8 cellular contexts compared by ENCODE assay signal in genomic region chr19:49056101-49056901, GRCh38. TPM values are rescaled to one million over a fixed set of nuclear protein-coding genes. Genes with fewer than 3 reads are reported as not detected.
A peak's percentile ranks its signal among the peaks of the same experiment; 100 is the strongest.
DNase-seq lines count a peak whose midpoint lies in the region; ATAC-seq and TF ChIP-seq lines count a peak whose summit lies in the region.

No MANE protein-coding gene starts in this region.

- H3K4me3 ChIP-seq in astrocyte of the spinal cord (ENCODE audit: low read depth, low read length) (peak overlapping the region; percentile 53), iPS-18a (ENCODE audit: low read length) (peak overlapping the region; percentile 38), skeletal muscle satellite cell (ENCODE audit: low read length) (peak overlapping the region; percentile 77)

- peaks cover 10% of the 10 kb centered on the region for H3K4me1 ChIP-seq in iPS-18a (ENCODE audit: control insufficient read depth, low read depth, low read length)
- peaks cover 16% of the 10 kb centered on the region for H3K4me1 ChIP-seq in skeletal muscle satellite cell (ENCODE audit: control insufficient read depth, insufficient read depth, low read length)

- peaks cover 32% of the 10 kb centered on the region for H3K27me3 ChIP-seq in CD4-positive, alpha-beta T cell (ENCODE audit: control insufficient read depth, insufficient read depth, low read length)
- H3K27me3 ChIP-seq in iPS-18a (ENCODE audit: control insufficient read depth, insufficient read depth, low read length), result peaks cover 53% of the 10 kb centered on the region
- no peaks in the 10 kb centered on the region for H3K27me3 ChIP-seq in skeletal muscle satellite cell (ENCODE audit: control insufficient read depth, insufficient read depth, low read length)

- peak; percentile 39 for TF ChIP-seq CTCF in CD4-positive, alpha-beta T cell (IDR thresholded peaks at IDR 0.05)
- peak; percentile 39 for TF ChIP-seq CTCF in astrocyte of the spinal cord (IDR thresholded peaks at IDR 0.05; ENCODE audit: low read depth, low read length)

- CTCF ChIA-PET in CD4-positive, alpha-beta T cell (lab: Charles Lee), result interaction anchor here (0.5 to 2.3 kb wide), 5 partner anchors 37 to 574 kb away, joined by 3 to 8 read pairs (median 3); partner anchors contain the start of gene LIN7B

- POLR2A ChIA-PET in CD4-positive, alpha-beta T cell (lab: Charles Lee), result interaction anchor here (0.8 to 2.1 kb wide), 3 partner anchors 15 to 63 kb away, joined by 3 to 4 read pairs (median 3); partner anchors contain the start of genes LIN7B and RUVBL2

- H3K4me3 Mint-ChIP-seq in CD4-positive, alpha-beta T cell, result peak overlapping the region; percentile 89

- DNase-seq in CD4-positive, alpha-beta T cell, result peak in 7 of 10 experiments; percentile 19 to 54 (median 41)
- DNase-seq in HCEC 1CT (peak; percentile 66), T-helper 1 cell (peak in 4 of 5 donors; percentile 24 to 49 (median 36)), astrocyte of the spinal cord (ENCODE audit: low read depth, low spot score) (peak; percentile 51)

- H3K27ac ChIP-seq in CD4-positive, alpha-beta T cell (ENCODE audit: low read depth, low read length), result no peak overlapping the region
- H3K27ac ChIP-seq in iPS-18a (ENCODE audit: low read length), result no peak overlapping the region

- intact Hi-C loops in CD4-positive, alpha-beta T cell (cut with DNase I, micrococcal nuclease), result loop anchor here in 1 of 2 experiments (5.0 kb wide), 1 partner anchor 39 kb away; the partner anchor contains the start of gene LHB

- H3K36me3 Mint-ChIP-seq in CD4-positive, alpha-beta T cell (ENCODE audit: low read depth), result no peaks in the 10 kb centered on the region

- H3K27me3 Mint-ChIP-seq in CD4-positive, alpha-beta T cell, result peaks cover 48% of the 10 kb centered on the region

- peaks cover 21% of the 10 kb centered on the region for H3K4me1 Mint-ChIP-seq in CD4-positive, alpha-beta T cell (ENCODE audit: low read depth)

- H3K9me3 ChIP-seq in CD4-positive, alpha-beta T cell (ENCODE audit: control insufficient read depth, low read length), result no peaks in the 10 kb centered on the region
- no peaks in the 10 kb centered on the region for H3K9me3 ChIP-seq in iPS-18a (ENCODE audit: control insufficient read depth, low read depth, low read length)
- no peaks in the 10 kb centered on the region for H3K9me3 ChIP-seq in skeletal muscle satellite cell (replicated peaks; ENCODE audit: low read length)

- H3K36me3 ChIP-seq in iPS-18a (ENCODE audit: control insufficient read depth, low read depth, low read length) (no peaks in the 10 kb centered on the region), skeletal muscle satellite cell (ENCODE audit: insufficient read depth, low read length) (no peaks in the 10 kb centered on the region)

- H3K9me3 Mint-ChIP-seq in CD4-positive, alpha-beta T cell, result no peaks in the 10 kb centered on the region

- peak; percentile 71 for ATAC-seq in CD4-positive, alpha-beta T cell (ENCODE audit: poor library complexity)
- no peak for ATAC-seq in HG03039 (IDR thresholded peaks at IDR 0.05; ENCODE audit: unreplicated experiment)
- ATAC-seq in GM18498 (IDR thresholded peaks at IDR 0.05; ENCODE audit: unreplicated experiment), result no peak

- H3K27ac Mint-ChIP-seq in CD4-positive, alpha-beta T cell, result no peak overlapping the region

- H3K4me2 ChIP-seq in skeletal muscle satellite cell (ENCODE audit: low read length), result peak overlapping the region; percentile 90

- in situ Hi-C loops in astrocyte of the spinal cord (cut with HindIII; ENCODE audit: low sequenced_read_pairs), result no loop called here

- H3K9ac ChIP-seq in iPS-18a (ENCODE audit: low read length) (no peak overlapping the region), skeletal muscle satellite cell (ENCODE audit: low read depth, low read length) (peak overlapping the region; percentile 71)

RNA-seq across cellular contexts. Expression of gene CGB7, which starts 1.2 kb away (rescaled TPM):
- total RNA-seq in CD4-positive, alpha-beta T cell, result not detected
- total RNA-seq in skeletal muscle satellite cell (2012; rRNA removed), result under 0.01 and 1.0 TPM in 2 replicates

RNA-seq across cellular contexts. Expression of gene CGB8, which starts 7.4 kb away (rescaled TPM):
- total RNA-seq in CD4-positive, alpha-beta T cell, result not detected
- total RNA-seq in skeletal muscle satellite cell (2012; rRNA removed), result not detected in 2 replicates

RNA-seq across cellular contexts. Expression of gene NTF4, which starts 8.3 kb away (rescaled TPM):
- not detected for total RNA-seq in CD4-positive, alpha-beta T cell
- not detected in 2 replicates for total RNA-seq in skeletal muscle satellite cell (2012; rRNA removed)

RNA-seq across cellular contexts. Expression of gene CGB5, which starts 12.7 kb away (rescaled TPM):
- not detected for total RNA-seq in CD4-positive, alpha-beta T cell
- 1.1 TPM in 1 of 2 replicates, not detected in the other for total RNA-seq in skeletal muscle satellite cell (2012; rRNA removed)

RNA-seq across cellular contexts. Expression of gene KCNA7, which starts 16.2 kb away (rescaled TPM):
- total RNA-seq in CD4-positive, alpha-beta T cell, result not detected
- not detected in 2 replicates for total RNA-seq in skeletal muscle satellite cell (2012; rRNA removed)
